Comparison of ENCODE assay signal across 30 cellular contexts in the genomic region with DNA sequence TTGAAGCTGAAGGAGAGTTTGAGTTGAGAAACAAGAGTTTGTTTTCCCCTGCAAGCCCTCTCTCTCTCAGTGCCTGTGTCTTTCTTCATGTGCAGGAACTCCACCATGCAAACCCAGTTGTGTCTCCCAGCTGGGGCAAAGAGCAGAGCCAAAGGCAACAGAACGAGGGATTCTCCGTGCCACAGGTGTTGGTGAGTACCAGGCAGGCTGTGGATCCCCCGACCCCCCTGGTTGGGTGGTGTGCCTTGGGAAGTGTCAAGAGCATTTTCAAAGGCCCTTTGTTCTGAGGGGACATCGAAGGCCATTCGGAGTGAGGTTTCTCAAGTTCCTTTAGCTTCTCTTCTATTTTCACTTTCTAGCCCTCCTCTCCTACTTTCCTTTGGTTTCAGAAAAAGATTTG. TPM values are rescaled to one million over a fixed set of nuclear protein-coding genes. Genes with fewer than 3 reads are reported as not detected.
"Had no signal": no experiment of that assay in that cellular context is flagged by ENCODE, and none has a peak within 500 bp of the region (broad histone marks: within the 10 kb centered on the region; RNA-seq: fewer than 3 reads in every experiment).

No MANE protein-coding gene starts in this region.

- FAIRE-seq: TTC549 had no signal

- ATAC-seq: activated CD4-positive, alpha-beta T cell treated with anti-CD3 and anti-CD28 coated beads for 36 hours; activated CD4-positive, CD25-positive, alpha-beta regulatory T cell treated with anti-CD3 and anti-CD28 coated beads, Interleukin-2, amount 50 U/mL, for 24 hours; activated CD8-positive, alpha-beta memory T cell treated with anti-CD3 and anti-CD28 coated beads, Interleukin-2, amount 10 ng/mL, durations not matched to agents 7 days and 5 days; activated CD8-positive, alpha-beta T cell treated with anti-CD3 and anti-CD28 coated beads, Interleukin-2, amount 10 ng/mL, durations not matched to agents 7 days and 5 days; activated naive CD8-positive, alpha-beta T cell treated with anti-CD3 and anti-CD28 coated beads, Interleukin-2, amount 50 U/mL, for 24 hours; WTC11 had no signal

- H3K27ac ChIP-seq: ascending aorta, WERI-Rb-1 had no signal

- H3K4me3 ChIP-seq: ascending aorta had no signal

- H3K27me3 ChIP-seq: ascending aorta had no signal

- DNase-seq: activated CD4-positive, alpha-beta memory T cell treated with anti-CD3 and anti-CD28 coated beads, Interleukin-2, amount 10 ng/mL, durations not matched to agents 7 days and 5 days; activated CD4-positive, alpha-beta T cell treated with anti-CD3 and anti-CD28 coated beads for 1 hour; activated CD4-positive, alpha-beta T cell treated with anti-CD3 and anti-CD28 coated beads for 36 hours; activated CD4-positive, alpha-beta T cell treated with anti-CD3 and anti-CD28 coated beads for 48 hours; activated CD4-positive, alpha-beta T cell treated with anti-CD3 and anti-CD28 coated beads, Interleukin-2, amount 10 ng/mL, durations not matched to agents 7 days and 5 days; activated CD4-positive, alpha-beta T cell treated with anti-CD3 and anti-CD28 coated beads, Interleukin-2, amount 50 U/mL, for 48 hours; activated CD4-positive, CD25-positive, alpha-beta regulatory T cell; activated CD8-positive, alpha-beta memory T cell treated with anti-CD3 and anti-CD28 coated beads for 24 hours; activated CD8-positive, alpha-beta memory T cell treated with anti-CD3 and anti-CD28 coated beads, Interleukin-2, amount 10 ng/mL, durations not matched to agents 7 days and 5 days; activated CD8-positive, alpha-beta memory T cell treated with anti-CD3 and anti-CD28 coated beads, Interleukin-2, amount 50 U/mL, for 48 hours; activated CD8-positive, alpha-beta T cell treated with anti-CD3 and anti-CD28 coated beads, Interleukin-2, amount 10 ng/mL, durations not matched to agents 7 days and 5 days; activated gamma-delta T cell; activated naive CD4-positive, alpha-beta T cell treated with anti-CD3 and anti-CD28 coated beads, Interleukin-2, amount 10 ng/mL, durations not matched to agents 7 days and 5 days; activated naive CD4-positive, alpha-beta T cell treated with Interleukin-2 at 50 U/mL for 16 hours; activated naive CD8-positive, alpha-beta T cell treated with anti-CD3 and anti-CD28 coated beads, Interleukin-2, amount 10 ng/mL, durations not matched to agents 7 days and 5 days; activated naive CD8-positive, alpha-beta T cell treated with anti-CD3 and anti-CD28 coated beads, Interleukin-2, amount 50 U/mL, for 24 hours; activated T-cell treated with anti-CD3 and anti-CD28 coated beads, Interleukin-2, amount 50 U/mL, for 24 hours; activated T-cell treated with anti-CD3 and anti-CD28 coated beads, Interleukin-2, amount 50 U/mL, for 48 hours; amygdala; central memory CD4-positive, alpha-beta T cell; T-helper 1 cell; T-helper 2 cell; T-helper 9 cell; WERI-Rb-1 had no signal

RNA-seq across cellular contexts. Expression of a gene that starts 20.8 kb away (rescaled TPM):
- total RNA-seq: activated CD4-positive, alpha-beta memory T cell treated with anti-CD3 and anti-CD28 coated beads, Interleukin-2, amount 10 ng/mL, durations not matched to agents 7 days and 5 days; activated CD4-positive, alpha-beta T cell treated with anti-CD3 and anti-CD28 coated beads, Interleukin-2, amount 10 ng/mL, durations not matched to agents 7 days and 5 days; activated CD8-positive, alpha-beta memory T cell treated with anti-CD3 and anti-CD28 coated beads, Interleukin-2, amount 10 ng/mL, durations not matched to agents 7 days and 5 days; activated CD8-positive, alpha-beta T cell treated with anti-CD3 and anti-CD28 coated beads, Interleukin-2, amount 10 ng/mL, durations not matched to agents 7 days and 5 days; activated naive CD8-positive, alpha-beta T cell treated with anti-CD3 and anti-CD28 coated beads, Interleukin-2, amount 10 ng/mL, durations not matched to agents 7 days and 5 days; activated T-helper 2 cell treated with anti-CD3 and anti-CD28 coated beads, Interferon-gamma antibody, Interleukin-2, Interleukin-4, amounts not matched to agents 10 μg/mL and 5 μg/mL and 100 μg/mL, durations not matched to agents 14 hours and 24 hours and 36 hours; ascending aorta; cerebellum; WTC11 had no signal
